Comparison of ENCODE assay signal across 9 cellular contexts in the genomic region with DNA sequence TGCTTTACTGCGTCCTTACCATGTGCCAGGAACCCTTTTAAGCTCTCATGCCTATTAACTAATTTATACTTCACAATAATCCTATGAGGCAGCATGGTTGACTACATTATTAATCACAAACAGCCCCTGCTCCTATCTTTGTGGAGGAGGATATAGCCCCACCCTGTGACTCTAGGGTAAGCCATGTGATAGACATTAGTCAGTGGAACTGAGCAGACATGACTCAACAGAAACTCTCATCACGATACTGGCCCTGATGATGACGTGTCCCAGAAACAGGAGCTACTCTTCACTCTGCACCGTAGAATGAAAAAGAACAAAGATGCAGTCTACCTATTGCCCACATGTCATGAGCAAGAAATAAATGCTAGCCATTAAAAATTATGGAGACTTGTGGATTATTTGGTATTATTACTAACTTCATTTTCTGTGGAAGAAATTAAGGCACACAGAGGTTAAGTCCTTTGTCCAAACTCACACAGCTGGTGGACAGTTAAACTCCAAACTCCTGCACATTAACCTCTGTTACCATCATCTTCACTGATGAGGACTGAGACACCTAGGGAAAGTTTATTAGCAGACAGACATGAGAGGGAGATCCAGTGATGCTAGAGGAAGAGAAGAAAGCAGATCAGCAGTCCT. TPM values are rescaled to one million over a fixed set of nuclear protein-coding genes. Genes with fewer than 3 reads are reported as not detected.
DNase-seq lines count a peak whose midpoint lies in the region; ATAC-seq and TF ChIP-seq lines count a peak whose summit lies in the region.
"Had no signal": no experiment of that assay in that cellular context is flagged by ENCODE, and none has a peak within 500 bp of the region (broad histone marks: within the 10 kb centered on the region; RNA-seq: fewer than 3 reads in every experiment).

No MANE protein-coding gene starts in this region.

- POLR2A ChIA-PET in CD4-positive, alpha-beta memory T cell (lab: Charles Lee; ENCODE audit: partially characterized antibody), result no interaction called here

- DNase-seq in GM12865 (ENCODE audit: low read depth) (peak; percentile 14), Karpas-422 (peak; percentile 15), mammary epithelial cell (peak; percentile 100), omental fat pad (ENCODE audit: low spot score) (no peak), NCI-H146 (lab: John Stamatoyannopoulos, UW) (no peak)
- no peak for DNase-seq in CD4-positive, alpha-beta memory T cell
- DNase-seq: NCI-H2081 treated with DMSO at 0.1 percent for 48 hours had no signal

- peaks cover 0 to 2% (median 0%) of the 10 kb centered on the region in 8 donors for H3K9me3 Mint-ChIP-seq in CD4-positive, alpha-beta memory T cell

- no peak overlapping the region for H3K27ac Mint-ChIP-seq in CD4-positive, alpha-beta memory T cell

- TF ChIP-seq CTCF in GM12865 (IDR thresholded peaks at IDR 0.05; ENCODE audit: insufficient read depth, low read depth, low read length, missing control alignments) (no peak), mammary epithelial cell (conservative IDR thresholded peaks at IDR 0.05 in 1 of 2, IDR thresholded peaks at IDR 0.05 in 1 of 2; ENCODE audit: extremely low read depth in 1 of 2, insufficient read depth in 1 of 2, low read depth in 1 of 2, low read length in 2 of 2) (no peak), omental fat pad (IDR thresholded peaks at IDR 0.05) (no peak)

- no peaks in the 10 kb centered on the region for H3K9me2 ChIP-seq in Karpas-422 (replicated peaks; ENCODE audit: insufficient read depth, low read length)

- no peaks in the 10 kb centered on the region for H3K36me3 Mint-ChIP-seq in CD4-positive, alpha-beta memory T cell

- H3K9me3 ChIP-seq in Karpas-422 (ENCODE audit: low read length) (no peaks in the 10 kb centered on the region), mammary epithelial cell (replicated peaks; ENCODE audit: insufficient read depth, low read length) (peaks cover 3% of the 10 kb centered on the region)
- H3K9me3 ChIP-seq in CD4-positive, alpha-beta memory T cell (ENCODE audit: control insufficient read depth in 1 of 2, low read length in 2 of 2), result no peaks in the 10 kb centered on the region

- H3K36me3 ChIP-seq in Karpas-422 (ENCODE audit: insufficient read depth, low read length), result no peaks in the 10 kb centered on the region
- H3K36me3 ChIP-seq in mammary epithelial cell (ENCODE audit: insufficient read depth, low read length), result no peaks in the 10 kb centered on the region
- no peaks in the 10 kb centered on the region for H3K36me3 ChIP-seq in CD4-positive, alpha-beta memory T cell (ENCODE audit: insufficient read depth, low read length)

- H3K79me2 ChIP-seq in Karpas-422 (ENCODE audit: low read length), result no peaks in the 10 kb centered on the region
- no peaks in the 10 kb centered on the region for H3K79me2 ChIP-seq in mammary epithelial cell (ENCODE audit: insufficient read depth, low read length)

- H3K4me3 ChIP-seq in GM12865 (ENCODE audit: low read depth, low read length) (no peak overlapping the region), Karpas-422 (ENCODE audit: low read length) (no peak overlapping the region), mammary epithelial cell (replicated peaks in 1 of 3; ENCODE audit: insufficient read depth in 1 of 3, low read depth in 2 of 3, low read length in 3 of 3) (no peak overlapping the region)
- H3K4me3 ChIP-seq in CD4-positive, alpha-beta memory T cell (ENCODE audit: low read length in 2 of 2), result no peak overlapping the region

- H2AFZ ChIP-seq in Karpas-422 (ENCODE audit: low read length) (no peak overlapping the region), mammary epithelial cell (ENCODE audit: low read depth, low read length) (peak overlapping the region; percentile 28)

- CTCF ChIA-PET in mammary epithelial cell (lab: Charles Lee; ENCODE audit: low non-redundant PET), result interaction anchor here (0.6 to 0.8 kb wide), 3 partner anchors 54 to 430 kb away, joined by 4 to 20 read pairs (median 4); no protein-coding TSS in a partner anchor
- CTCF ChIA-PET in CD4-positive, alpha-beta memory T cell (lab: Charles Lee; ENCODE audit: partially characterized antibody), result interaction anchor here (1.7 kb wide), 1 partner anchor 54 kb away, joined by 6 read pairs; no protein-coding TSS in a partner anchor

- in situ Hi-C loops in mammary epithelial cell (cut with MboI; ENCODE audit: low sequenced_read_pairs in 2 of 2), result loop anchor here (10.0 to 25.0 kb wide), 4 partner anchors 56 to 814 kb away; a partner anchor contains a TSS

- H3K4me1 ChIP-seq in Karpas-422 (ENCODE audit: low read length), result no peaks in the 10 kb centered on the region
- peaks cover 43% of the 10 kb centered on the region for H3K4me1 ChIP-seq in mammary epithelial cell (ENCODE audit: insufficient read depth, low read length)
- no peaks in the 10 kb centered on the region for H3K4me1 ChIP-seq in CD4-positive, alpha-beta memory T cell (ENCODE audit: insufficient read depth, low read length)

- H3K27me3 ChIP-seq in Karpas-422 (ENCODE audit: low read length) (no peaks in the 10 kb centered on the region), mammary epithelial cell (ENCODE audit: insufficient read depth, low read length) (no peaks in the 10 kb centered on the region)
- no peaks in the 10 kb centered on the region for H3K27me3 ChIP-seq in CD4-positive, alpha-beta memory T cell (ENCODE audit: insufficient read depth, low read length)

- ATAC-seq in omental fat pad (ENCODE audit: low FRiP score), result peak; percentile 72
- ATAC-seq in GM21528 (IDR thresholded peaks at IDR 0.05; ENCODE audit: low FRiP score, unreplicated experiment), result no peak
- no peak for ATAC-seq in GM19328 (IDR thresholded peaks at IDR 0.05; ENCODE audit: unreplicated experiment)

- no peak overlapping the region for H3K4me3 Mint-ChIP-seq in CD4-positive, alpha-beta memory T cell

- intact Hi-C loops in mammary epithelial cell (cut with micrococcal nuclease), result loop anchor here (1.0 to 10.0 kb wide), 8 partner anchors 51 to 1586 kb away; no protein-coding TSS in a partner anchor
- intact Hi-C loops in CD4-positive, alpha-beta memory T cell (cut with micrococcal nuclease), result no loop called here

- H3K9ac ChIP-seq in Karpas-422 (ENCODE audit: low read length) (no peak overlapping the region), mammary epithelial cell (ENCODE audit: insufficient read depth, low read length) (peak overlapping the region; percentile 89)

- dilution Hi-C loops in mammary epithelial cell (cut with HindIII; ENCODE audit: low sequenced_read_pairs), result no loop called here

- peaks cover 0 to 4% (median 1%) of the 10 kb centered on the region in 4 donors for H3K4me1 Mint-ChIP-seq in CD4-positive, alpha-beta memory T cell

- BruUV-seq in mammary epithelial cell (replicated peaks; lab: Mats Ljungman, UMichigan), result TSS peak; percentile 95

- 0% methylated on average over 4 of the region's 4 CpGs for WGBS in mammary epithelial cell (ENCODE audit: low coverage, missing lambda C conversion rate)

- no peak overlapping the region for H3K27ac ChIP-seq in Karpas-422 (ENCODE audit: low read length)
- peak overlapping the region; percentile 100 for H3K27ac ChIP-seq in mammary epithelial cell (ENCODE audit: insufficient read depth, low read depth, low read length)
- H3K27ac ChIP-seq in CD4-positive, alpha-beta memory T cell (ENCODE audit: low read depth, low read length), result no peak overlapping the region

- no peak overlapping the region for H3K4me2 ChIP-seq in Karpas-422 (ENCODE audit: low read depth, low read length, poor library complexity, severe bottlenecking)
- H3K4me2 ChIP-seq in mammary epithelial cell (ENCODE audit: insufficient read depth, low read depth, low read length), result peak overlapping the region; percentile 34

- H4K20me1 ChIP-seq in Karpas-422 (ENCODE audit: insufficient read depth, low read depth, low read length) (no peaks in the 10 kb centered on the region), mammary epithelial cell (ENCODE audit: insufficient read depth, low read length) (no peaks in the 10 kb centered on the region)

- H3K27me3 Mint-ChIP-seq in CD4-positive, alpha-beta memory T cell, result peaks cover 0 to 3% of the 10 kb centered on the region in 2 donors

RNA-seq across cellular contexts. Expression of a gene that starts 51.2 kb away (rescaled TPM):
- 0.11 TPM in 1 of 2 replicates, not detected in the other for total RNA-seq in Karpas-422 (2014; rRNA removed; shearing (Covaris generic); ENCODE audit: low replicate concordance)
- total RNA-seq in mammary epithelial cell (1 to 10 TPM; 3.0 to 9.9 TPM), omental fat pad (under 1 TPM in 3 of 4 donors, not detected in 1; 0.25 to 0.36 (median 0.28) TPM)
- 5.9 TPM for polyA plus RNA-seq in mammary epithelial cell
- 6.9 TPM for polyA minus RNA-seq in mammary epithelial cell
- under 1 TPM; 0.44 to 0.50 TPM for total RNA-seq in CD4-positive, alpha-beta memory T cell
- polyA plus RNA-seq in CD4-positive, alpha-beta memory T cell, result under 1 TPM; 0.07 to 0.08 TPM

Comparison
In these comparisons a context has a peak if more than half of its experiments do, and no peak if none do; other contexts are left out.
1. DNase-seq: peak in GM12865 (single experiment), Karpas-422 (single experiment) and mammary epithelial cell (single experiment); none in omental fat pad (single experiment), CD4-positive, alpha-beta memory T cell (0 of 5) and NCI-H146 (single experiment).